ENCODE assay signal across 15 cellular contexts in genomic region chr9:107226431-107226830, GRCh38. TPM values are rescaled to one million over a fixed set of nuclear protein-coding genes. Genes with fewer than 3 reads are reported as not detected.
DNase-seq lines count a peak whose midpoint lies in the region; TF ChIP-seq lines count a peak whose summit lies in the region.
"Had no signal": no experiment of that assay in that cellular context is flagged by ENCODE, and none has a peak within 500 bp of the region (broad histone marks: within the 10 kb centered on the region; RNA-seq: fewer than 3 reads in every experiment).

No MANE protein-coding gene starts in this region.

- no peak for TF ChIP-seq RAD21 in Ishikawa (IDR thresholded peaks at IDR 0.05; ENCODE audit: low read depth)

- H3K9ac ChIP-seq in adipocyte (ENCODE audit: low read length): no peak overlapping the region

- H3K9me3 Mint-ChIP-seq in activated CD4-positive, alpha-beta memory T cell treated with anti-CD3 and anti-CD28 coated beads, Interleukin-2, amount 10 ng/mL, durations not matched to agents 7 days and 5 days: no peaks in the 10 kb centered on the region
- H3K9me3 Mint-ChIP-seq: CD8-positive, alpha-beta T cell; T-cell had no signal

- no peak overlapping the region for H3K27ac Mint-ChIP-seq in activated CD4-positive, alpha-beta memory T cell treated with anti-CD3 and anti-CD28 coated beads, Interleukin-2, amount 10 ng/mL, durations not matched to agents 7 days and 5 days
- H3K27ac Mint-ChIP-seq: CD8-positive, alpha-beta T cell; T-cell had no signal

- peaks cover 44% of the 10 kb centered on the region for H3K27me3 Mint-ChIP-seq in activated CD4-positive, alpha-beta memory T cell treated with anti-CD3 and anti-CD28 coated beads, Interleukin-2, amount 10 ng/mL, durations not matched to agents 7 days and 5 days

- no peaks in the 10 kb centered on the region for H3K4me1 ChIP-seq in adipocyte (ENCODE audit: control insufficient read depth, insufficient read depth, low read length)

- no peaks in the 10 kb centered on the region for H3K9me3 ChIP-seq in adipocyte (ENCODE audit: control insufficient read depth, low read length)

- H3K4me3 ChIP-seq in adipocyte (ENCODE audit: low read length): no peak overlapping the region

- CTCF ChIA-PET in activated CD4-positive, alpha-beta memory T cell treated with anti-CD3 and anti-CD28 coated beads, Interleukin-2, amount 10 ng/mL, durations not matched to agents 7 days and 5 days (lab: Charles Lee): no interaction called here

- H3K36me3 Mint-ChIP-seq in activated CD4-positive, alpha-beta memory T cell treated with anti-CD3 and anti-CD28 coated beads, Interleukin-2, amount 10 ng/mL, durations not matched to agents 7 days and 5 days (ENCODE audit: low read depth): no peaks in the 10 kb centered on the region
- H3K36me3 Mint-ChIP-seq: CD8-positive, alpha-beta T cell; T-cell had no signal

- no peak for TF ChIP-seq EP300 in Ishikawa (IDR thresholded peaks at IDR 0.05; ENCODE audit: borderline replicate concordance)

- no peak overlapping the region for H3K4me3 Mint-ChIP-seq in activated CD4-positive, alpha-beta memory T cell treated with anti-CD3 and anti-CD28 coated beads, Interleukin-2, amount 10 ng/mL, durations not matched to agents 7 days and 5 days
- H3K4me3 Mint-ChIP-seq: CD8-positive, alpha-beta T cell; T-cell had no signal

- DNase-seq in COLO668 (lab: John Stamatoyannopoulos, UW; ENCODE audit: unreplicated experiment) (peak; percentile 10), adipocyte (ENCODE audit: low read depth) (peak; percentile 28), iris pigment epithelial cell (ENCODE audit: low read depth) (peak; percentile 17), NCI-H1417 treated with DMSO at 0.1 percent for 48 hours (lab: John Stamatoyannopoulos, UW) (no peak), NCI-H1105 treated with DMSO at 0.1 percent for 48 hours (lab: John Stamatoyannopoulos, UW) (no peak)
- DNase-seq in activated CD4-positive, alpha-beta memory T cell treated with anti-CD3 and anti-CD28 coated beads, Interleukin-2, amount 10 ng/mL, durations not matched to agents 7 days and 5 days: no peak
- DNase-seq: CD8-positive, alpha-beta T cell; KBM-7; NCI-H1436; NCI-H2029 treated with DMSO at 0.1 percent for 48 hours; NCI-H524 treated with DMSO at 0.1 percent for 48 hours; NK-92 treated with Interleukin-12 subunit alpha and Interleukin-12 subunit beta, amount 100 ng/mL, for 24 hours; PC-3; T-cell had no signal

- no peaks in the 10 kb centered on the region for H3K4me1 Mint-ChIP-seq in activated CD4-positive, alpha-beta memory T cell treated with anti-CD3 and anti-CD28 coated beads, Interleukin-2, amount 10 ng/mL, durations not matched to agents 7 days and 5 days
- H3K4me1 Mint-ChIP-seq: T-cell had no signal

- no peaks in the 10 kb centered on the region for H3K36me3 ChIP-seq in adipocyte (ENCODE audit: control insufficient read depth, insufficient read depth, low read length, severe bottlenecking)

- POLR2A ChIA-PET in activated CD4-positive, alpha-beta memory T cell treated with anti-CD3 and anti-CD28 coated beads, Interleukin-2, amount 10 ng/mL, durations not matched to agents 7 days and 5 days (lab: Charles Lee): no interaction called here

- no peaks in the 10 kb centered on the region for H3K27me3 ChIP-seq in adipocyte (replicated peaks; ENCODE audit: control insufficient read depth, insufficient read depth, low read length)

TF ChIP-seq in Ishikawa, 13 proteins besides CTCF, POLR2A, EP300 and RAD21:
- TF ChIP-seq USF1 (IDR thresholded peaks at IDR 0.05) (peak; percentile 75), FOXM1 (IDR thresholded peaks at IDR 0.05; ENCODE audit: borderline replicate concordance, low read depth) (no peak)

RNA-seq across cellular contexts. Expression of gene RAD23B, which starts 56.6 kb away (rescaled TPM):
- total RNA-seq in activated CD4-positive, alpha-beta memory T cell treated with anti-CD3 and anti-CD28 coated beads, Interleukin-2, amount 10 ng/mL, durations not matched to agents 7 days and 5 days: 10 to 100 TPM; 89.4 to 91.0 TPM

Comparison
In these comparisons a context has a peak if more than half of its experiments do, and no peak if none do; other contexts are left out.
1. DNase-seq: peak in COLO668 (single experiment), adipocyte (single experiment) and iris pigment epithelial cell (single experiment); none in NCI-H1417 treated with DMSO at 0.1 percent for 48 hours (single experiment), activated CD4-positive, alpha-beta memory T cell treated with anti-CD3 and anti-CD28 coated beads, Interleukin-2, amount 10 ng/mL, durations not matched to agents 7 days and 5 days (single experiment) and NCI-H1105 treated with DMSO at 0.1 percent for 48 hours (single experiment).